ENCODE assay signal across 21 cellular contexts in genomic region chr15:36356511-36356910, GRCh38.
DNase-seq lines count a peak whose midpoint lies in the region; ATAC-seq and TF ChIP-seq lines count a peak whose summit lies in the region.
"Had no signal": no experiment of that assay in that cellular context is flagged by ENCODE, and none has a peak within 500 bp of the region (broad histone marks: within the 10 kb centered on the region; RNA-seq: fewer than 3 reads in every experiment).

No MANE protein-coding gene starts in this region.

- H2AFZ ChIP-seq in osteoblast (ENCODE audit: low read length), result peak overlapping the region; percentile 44
- H2AFZ ChIP-seq: neural progenitor cell had no signal

- 56 to 61% methylated on average over 4 of the region's 4 CpGs for WGBS in esophagus squamous epithelium, 2 donors

- intact Hi-C loops in left ventricle myocardium inferior (cut with micrococcal nuclease), result no loop called here
- intact Hi-C loops in left cardiac atrium (cut with DNase I), result no loop called here
- intact Hi-C loops in esophagus squamous epithelium (cut with DNase I), result no loop called here

- ATAC-seq in left cardiac atrium (no peak), HG03025 (IDR thresholded peaks at IDR 0.05; ENCODE audit: low FRiP score, unreplicated experiment) (no peak), GM21619 (IDR thresholded peaks at IDR 0.05; ENCODE audit: unreplicated experiment) (no peak), GM18873 (IDR thresholded peaks at IDR 0.05; ENCODE audit: low FRiP score, unreplicated experiment) (no peak)
- ATAC-seq: mucosa of descending colon, Right ventricle myocardium inferior had no signal

- no peaks in the 10 kb centered on the region for H3K79me2 ChIP-seq in osteoblast (ENCODE audit: insufficient read depth, low read length)

- TF ChIP-seq CTCF in left ventricle myocardium inferior (IDR thresholded peaks at IDR 0.05; ENCODE audit: borderline replicate concordance) (no peak), esophagus squamous epithelium (IDR thresholded peaks at IDR 0.05) (no peak), osteoblast (IDR thresholded peaks at IDR 0.05; ENCODE audit: extremely low read depth, low read depth, low read length) (no peak)

- no peaks in the 10 kb centered on the region for H4K20me1 ChIP-seq in osteoblast (ENCODE audit: insufficient read depth, low read length)

- H3K27ac ChIP-seq in left ventricle myocardium inferior (replicated peaks), result peak overlapping the region; percentile 58
- peak overlapping the region in 3 of 4 donors; percentile 40 to 56 (median 49) for H3K27ac ChIP-seq in esophagus squamous epithelium
- peak overlapping the region; percentile 89 for H3K27ac ChIP-seq in osteoblast (ENCODE audit: low read depth, low read length)
- H3K27ac ChIP-seq: neural progenitor cell, prostate gland had no signal

- H3K4me2 ChIP-seq in osteoblast (ENCODE audit: insufficient read depth, low read length), result peak overlapping the region; percentile 75
- H3K4me2 ChIP-seq: neural progenitor cell had no signal

- H3K27me3 ChIP-seq in left ventricle myocardium inferior (ENCODE audit: low read depth) (no peaks in the 10 kb centered on the region), esophagus squamous epithelium (no peaks in the 10 kb centered on the region), osteoblast (ENCODE audit: insufficient read depth, low read length) (no peaks in the 10 kb centered on the region)
- H3K27me3 ChIP-seq: gastrocnemius medialis, neural progenitor cell had no signal

- H3K36me3 ChIP-seq in left ventricle myocardium inferior (no peaks in the 10 kb centered on the region), esophagus squamous epithelium (no peaks in the 10 kb centered on the region), osteoblast (ENCODE audit: insufficient read depth, low read length) (no peaks in the 10 kb centered on the region)
- H3K36me3 ChIP-seq: gastrocnemius medialis, neural progenitor cell, prostate gland had no signal

- H3K4me1 ChIP-seq in left ventricle myocardium inferior, result peaks cover 23% of the 10 kb centered on the region
- H3K4me1 ChIP-seq in esophagus squamous epithelium, result peaks cover 0 to 8% (median 7%) of the 10 kb centered on the region in 3 donors
- peaks cover 40% of the 10 kb centered on the region for H3K4me1 ChIP-seq in osteoblast (ENCODE audit: insufficient read depth, low read length)
- H3K4me1 ChIP-seq: gastrocnemius medialis, neural progenitor cell, prostate gland had no signal

- DNase-seq in left ventricle myocardium inferior (no peak), left cardiac atrium (no peak), esophagus squamous epithelium (lab: John Stamatoyannopoulos, UW) (no peak), osteoblast (ENCODE audit: insufficient read length, low spot score, missing footprints) (no peak)
- no peak for DNase-seq in activated T-cell treated with anti-CD3 and anti-CD28 coated beads, Interleukin-2, amount 50 U/mL, for 48 hours
- DNase-seq: activated CD4-positive, alpha-beta T cell treated with anti-CD3 and anti-CD28 coated beads, Interleukin-2, amount 10 ng/mL, durations not matched to agents 24 days and 14 days; gastrocnemius medialis; GOT3; Karpas-422; mucosa of descending colon; NCI-H1694 treated with DMSO at 0.1 percent for 48 hours; NCI-H748 treated with DMSO at 0.1 percent for 48 hours; OCI-M1; stimulated activated CD4-positive, alpha-beta T cell treated with anti-CD3 and anti-CD28 coated beads, Interleukin-4, amount 100 ng/mL, for 4 hours; T-helper 1 cell had no signal

- TF ChIP-seq POLR2A in esophagus squamous epithelium (IDR thresholded peaks at IDR 0.05), result no peak

- H3K4me3 ChIP-seq in left ventricle myocardium inferior (no peak overlapping the region), esophagus squamous epithelium (no peak overlapping the region), osteoblast (ENCODE audit: insufficient read depth, low read length) (peak overlapping the region; percentile 13)
- H3K4me3 ChIP-seq: gastrocnemius medialis, mucosa of descending colon, neural progenitor cell, prostate gland had no signal

- H3K9me3 ChIP-seq in left ventricle myocardium inferior (replicated peaks), result no peaks in the 10 kb centered on the region
- H3K9me3 ChIP-seq in esophagus squamous epithelium, result no peaks in the 10 kb centered on the region
- H3K9me3 ChIP-seq in osteoblast (ENCODE audit: low read depth, low read length), result no peaks in the 10 kb centered on the region
- H3K9me3 ChIP-seq: gastrocnemius medialis, mucosa of descending colon, prostate gland had no signal
